In genomic region chr21:25428537-25428936, GRCh38 we compare ENCODE assay signal across 12 cellular contexts.
DNase-seq lines count a peak whose midpoint lies in the region; ATAC-seq and TF ChIP-seq lines count a peak whose summit lies in the region.
"Had no signal": no experiment of that assay in that cellular context is flagged by ENCODE, and none has a peak within 500 bp of the region (broad histone marks: within the 10 kb centered on the region; RNA-seq: fewer than 3 reads in every experiment).

No MANE protein-coding gene starts in this region.

- DNase-seq in effector memory CD8-positive, alpha-beta T cell: no peak
- DNase-seq in Ammon's horn (ENCODE audit: low spot score): no peak
- no peak for DNase-seq in T1000 (lab: John Stamatoyannopoulos, UW)
- no peak for DNase-seq in prostate gland (ENCODE audit: low spot score)
- DNase-seq: amygdala, NCI-H1930, upper lobe of right lung had no signal

- no peaks in the 10 kb centered on the region for H3K36me3 ChIP-seq in prostate gland
- H3K36me3 ChIP-seq: upper lobe of right lung had no signal

- no peaks in the 10 kb centered on the region for H3K9me3 ChIP-seq in prostate gland
- H3K9me3 ChIP-seq: upper lobe of right lung had no signal

- ATAC-seq in GM18505 (IDR thresholded peaks at IDR 0.05; ENCODE audit: unreplicated experiment) (no peak), GM21360 (IDR thresholded peaks at IDR 0.05; ENCODE audit: unreplicated experiment) (peak; percentile 61), HG03159 (IDR thresholded peaks at IDR 0.05; ENCODE audit: unreplicated experiment) (peak; percentile 48), HG02623 (IDR thresholded peaks at IDR 0.05; ENCODE audit: unreplicated experiment) (no peak)
- peak; percentile 31 for ATAC-seq in effector memory CD8-positive, alpha-beta T cell (replicated peaks)
- ATAC-seq: upper lobe of right lung had no signal

- no peak overlapping the region for H3K4me3 ChIP-seq in prostate gland
- H3K4me3 ChIP-seq: upper lobe of right lung had no signal

- intact Hi-C loops in prostate gland (cut with DNase I): no loop called here

- no peaks in the 10 kb centered on the region for H3K4me1 Mint-ChIP-seq in effector memory CD8-positive, alpha-beta T cell (ENCODE audit: low read depth in 2 of 2)

- no peaks in the 10 kb centered on the region for H3K36me3 Mint-ChIP-seq in effector memory CD8-positive, alpha-beta T cell (ENCODE audit: insufficient read depth)

- H3K27ac ChIP-seq in prostate gland: no peak overlapping the region
- H3K27ac ChIP-seq: upper lobe of right lung had no signal

- H3K27me3 ChIP-seq in prostate gland (replicated peaks; ENCODE audit: insufficient read depth): no peaks in the 10 kb centered on the region
- H3K27me3 ChIP-seq: upper lobe of right lung had no signal

- TF ChIP-seq POLR2A in GM18505 (IDR thresholded peaks at IDR 0.05; ENCODE audit: borderline replicate concordance, extremely low read depth, insufficient read depth, insufficient read length): peak; percentile 21
- TF ChIP-seq POLR2A in prostate gland (IDR thresholded peaks at IDR 0.05): no peak

- H3K27me3 Mint-ChIP-seq in effector memory CD8-positive, alpha-beta T cell: peaks cover 27 to 32% of the 10 kb centered on the region in 2 donors

- H3K9me3 Mint-ChIP-seq in effector memory CD8-positive, alpha-beta T cell: no peaks in the 10 kb centered on the region
- H3K9me3 Mint-ChIP-seq: T-helper 1 cell treated with Interleukin-12 subunit alpha and Interleukin-12 subunit beta and Interleukin-4 antibody, amounts not matched to agents 30 μg/mL and 1 μg/mL, for 36 hours had no signal

- no peak overlapping the region for H3K27ac Mint-ChIP-seq in effector memory CD8-positive, alpha-beta T cell

- no peak for TF ChIP-seq CTCF in prostate gland (IDR thresholded peaks at IDR 0.05)

- H3K4me3 Mint-ChIP-seq in effector memory CD8-positive, alpha-beta T cell: no peak overlapping the region
- H3K4me3 Mint-ChIP-seq: T-helper 1 cell treated with Interleukin-12 subunit alpha and Interleukin-12 subunit beta and Interleukin-4 antibody, amounts not matched to agents 30 μg/mL and 1 μg/mL, for 36 hours had no signal

- no peaks in the 10 kb centered on the region for H3K4me1 ChIP-seq in prostate gland (replicated peaks)
- H3K4me1 ChIP-seq: upper lobe of right lung had no signal

Comparison
In these comparisons a context has a peak if more than half of its experiments do, and no peak if none do; other contexts are left out.
1. ATAC-seq: peak in GM21360 (single experiment), HG03159 (single experiment) and effector memory CD8-positive, alpha-beta T cell (single experiment); none in GM18505 (single experiment) and HG02623 (single experiment).